ENCODE assay signal across 8 cellular contexts in the genomic region with DNA sequence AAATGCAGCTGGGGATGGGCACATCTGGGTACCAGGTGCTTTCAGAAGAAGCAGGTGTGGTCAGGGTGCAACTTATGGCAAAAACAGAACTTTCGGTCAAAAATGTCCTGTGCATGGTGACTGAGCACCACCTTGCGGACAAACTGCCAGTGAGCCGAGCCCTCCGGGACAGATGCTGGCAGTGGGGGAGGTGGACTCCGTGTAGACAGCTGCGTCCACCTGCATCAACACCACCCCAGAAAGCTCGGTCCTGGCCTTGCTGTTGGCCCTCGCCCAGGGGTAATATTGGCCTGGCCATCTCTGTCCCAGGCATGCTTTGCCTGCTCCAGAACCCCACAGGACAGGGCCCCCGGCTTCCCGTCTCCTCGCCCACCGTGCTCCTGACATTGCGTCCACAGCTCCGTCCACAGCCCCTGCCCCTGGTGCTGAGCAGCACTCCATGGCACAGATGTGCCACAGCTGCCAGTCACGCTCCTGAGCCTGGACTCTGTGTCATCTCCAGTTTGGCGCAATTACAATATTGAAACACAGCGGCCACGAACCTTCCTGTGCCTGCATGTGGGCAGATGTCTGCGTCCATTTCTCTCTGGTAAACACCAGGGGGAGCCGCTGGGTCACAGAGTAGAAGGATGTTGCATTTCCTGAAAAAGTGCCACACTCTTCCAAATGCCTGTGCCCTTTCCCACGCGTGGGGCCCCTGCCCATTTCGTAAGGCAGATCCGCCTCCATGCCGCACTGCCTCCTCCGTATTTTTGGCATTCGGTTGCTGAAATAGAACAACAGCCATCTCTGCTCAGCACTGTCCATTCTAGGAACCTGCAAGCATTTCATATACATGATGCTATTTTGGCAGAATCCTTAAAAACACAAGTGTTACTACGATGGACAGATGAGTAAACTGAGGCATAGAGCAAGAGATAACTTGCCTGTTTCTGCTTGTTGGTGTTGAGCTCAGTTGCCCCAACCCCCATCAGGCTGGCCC. TPM values are rescaled to one million over a fixed set of nuclear protein-coding genes. Genes with fewer than 3 reads are reported as not detected.
DNase-seq lines count a peak whose midpoint lies in the region; ATAC-seq and TF ChIP-seq lines count a peak whose summit lies in the region.

No MANE protein-coding gene starts in this region.

- DNase-seq in NCI-H510A treated with DMSO at 0.1 percent for 48 hours (lab: John Stamatoyannopoulos, UW) (peak; percentile 96), dorsolateral prefrontal cortex (peak; percentile 54 to 82 (median 78)), lower lobe of right lung (peak; percentile 70)
- peak; percentile 65 for DNase-seq in activated CD4-positive, alpha-beta T cell treated with anti-CD3 and anti-CD28 coated beads, Interleukin-2, amount 50 U/mL, for 1 hour
- peak; percentile 28 to 51 (median 46) for DNase-seq in stimulated activated CD4-positive, alpha-beta T cell treated with anti-CD3 and anti-CD28 coated beads, TNF-alpha, amount 100 ng/mL, for 24 hours (ENCODE audit: low read depth in 3 of 3)

- H3K27me3 ChIP-seq in dorsolateral prefrontal cortex (peaks cover 0 to 6% (median 0%) of the 10 kb centered on the region in 45 donors), lower lobe of right lung (ENCODE audit: low read depth) (no peaks in the 10 kb centered on the region)

- ATAC-seq in GM18502 (IDR thresholded peaks at IDR 0.05; ENCODE audit: poor library complexity, unreplicated experiment) (peak; percentile 79), HG03280 (IDR thresholded peaks at IDR 0.05; ENCODE audit: unreplicated experiment) (peak; percentile 69), lower lobe of right lung (peak; percentile 79 to 81)

- peak overlapping the region in 49 of 59 donors; percentile 6 to 60 (median 33) for H3K4me3 ChIP-seq in dorsolateral prefrontal cortex
- peak overlapping the region; percentile 6 for H3K4me3 ChIP-seq in lower lobe of right lung

- TF ChIP-seq CTCF in 22Rv1 (IDR thresholded peaks at IDR 0.05) (peak; percentile 86), dorsolateral prefrontal cortex (IDR thresholded peaks at IDR 0.05 in 54 of 56, conservative IDR thresholded peaks at IDR 0.05 in 2 of 56; ENCODE audit: low read depth in 1 of 56, partially characterized antibody in 56 of 56) (peak; percentile 39 to 91 (median 78)), lower lobe of right lung (IDR thresholded peaks at IDR 0.05) (peak; percentile 72)

- no peaks in the 10 kb centered on the region for H3K9me3 ChIP-seq in lower lobe of right lung

- no peaks in the 10 kb centered on the region for H3K36me3 ChIP-seq in lower lobe of right lung

- intact Hi-C loops in dorsolateral prefrontal cortex (cut with DNase I) (loop anchor here (5.0 to 10.0 kb wide), 2 partner anchors 297 to 474 kb away; no protein-coding TSS in a partner anchor), lower lobe of right lung (cut with DNase I) (no loop called here)

- no peak overlapping the region for H3K27ac ChIP-seq in 22Rv1
- H3K27ac ChIP-seq in dorsolateral prefrontal cortex: no peak overlapping the region
- H3K27ac ChIP-seq in lower lobe of right lung: no peak overlapping the region

- peaks cover 11% of the 10 kb centered on the region for H3K4me1 ChIP-seq in lower lobe of right lung

RNA-seq across cellular contexts. Expression of gene SLC6A19, which starts 33.4 kb away (rescaled TPM):
- total RNA-seq in dorsolateral prefrontal cortex (under 1 TPM in 1 of 120 experiments, not detected in 119; 0.07 TPM), lower lobe of right lung (not detected)

RNA-seq across cellular contexts. Expression of gene SLC12A7, which starts 56.2 kb away (rescaled TPM):
- 10 to 100 TPM; 10.4 to 49.3 (median 16.7) TPM for total RNA-seq in dorsolateral prefrontal cortex
- total RNA-seq in lower lobe of right lung: 49.5 TPM

RNA-seq across cellular contexts. Expression of gene SLC6A18, which starts 57.2 kb away (rescaled TPM):
- total RNA-seq in dorsolateral prefrontal cortex: not detected
- not detected for total RNA-seq in lower lobe of right lung

Comparison
In these comparisons a context has a peak if more than half of its experiments do, and no peak if none do; other contexts are left out.
1. DNase-seq: peak in every context shown above with its lines; median percentile 96 in NCI-H510A treated with DMSO at 0.1 percent for 48 hours; 78 in dorsolateral prefrontal cortex; 70 in lower lobe of right lung; 65 in activated CD4-positive, alpha-beta T cell treated with anti-CD3 and anti-CD28 coated beads, Interleukin-2, amount 50 U/mL, for 1 hour; 46 in stimulated activated CD4-positive, alpha-beta T cell treated with anti-CD3 and anti-CD28 coated beads, TNF-alpha, amount 100 ng/mL, for 24 hours.